ENCODE assay signal across 15 cellular contexts in the genomic region with DNA sequence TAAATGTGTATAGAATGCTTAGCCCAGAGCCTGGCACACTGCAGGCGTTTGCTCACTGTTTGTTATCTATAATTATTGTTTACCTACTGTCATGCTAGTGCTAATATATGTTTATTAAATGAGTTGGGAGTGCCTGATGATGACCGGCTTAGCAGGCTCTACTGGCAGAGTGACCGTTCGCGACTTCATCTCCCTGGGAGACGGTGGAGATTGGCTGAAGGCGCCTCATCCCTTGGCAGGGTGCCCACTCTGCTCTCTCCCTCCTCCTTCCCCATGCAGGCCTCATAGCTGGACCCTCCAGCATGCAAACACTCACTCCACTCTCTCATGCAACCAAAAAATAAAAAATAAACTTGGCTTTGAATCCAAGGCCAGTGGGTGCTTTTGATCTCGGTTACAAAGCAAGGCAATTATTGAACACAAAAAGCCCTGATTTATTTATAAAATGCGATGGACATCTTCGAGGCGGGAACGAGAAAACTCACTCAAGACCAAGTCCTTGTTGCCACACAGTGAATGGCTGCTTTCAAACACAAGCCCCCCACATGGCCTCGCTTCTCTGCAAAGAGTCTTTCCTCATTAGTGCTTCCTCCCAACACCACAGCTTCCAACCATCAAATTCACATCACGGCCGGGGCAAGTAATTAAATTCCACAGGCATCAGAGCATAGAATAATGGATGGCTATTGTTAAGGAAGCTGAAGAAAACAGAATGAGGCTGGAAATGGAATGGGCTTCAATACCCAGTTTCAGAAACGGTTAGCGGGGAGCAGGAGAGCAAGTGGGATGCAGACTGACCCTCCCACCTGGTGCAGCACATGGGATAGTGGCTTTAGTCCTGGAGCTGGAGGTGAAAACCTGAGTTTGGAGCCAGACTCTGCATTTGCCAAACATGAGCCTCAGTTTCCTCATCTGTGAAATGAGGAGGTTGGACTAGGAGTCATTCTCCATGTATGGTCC.
DNase-seq lines count a peak whose midpoint lies in the region; ATAC-seq and TF ChIP-seq lines count a peak whose summit lies in the region.
"Had no signal": no experiment of that assay in that cellular context is flagged by ENCODE, and none has a peak within 500 bp of the region (broad histone marks: within the 10 kb centered on the region; RNA-seq: fewer than 3 reads in every experiment).

No MANE protein-coding gene starts in this region.

- H3K36me3 Mint-ChIP-seq in activated CD4-positive, alpha-beta memory T cell treated with anti-CD3 and anti-CD28 coated beads, Interleukin-2, amount 10 ng/mL, durations not matched to agents 7 days and 5 days (ENCODE audit: low read depth) = no peaks in the 10 kb centered on the region

- H3K9me3 ChIP-seq in BE2C = no peaks in the 10 kb centered on the region

- intact Hi-C loops in left ventricle myocardium superior (cut with micrococcal nuclease) = no loop called here

- CTCF ChIA-PET in HEK293T (lab: Yijun Ruan, JAX) = no interaction called here
- CTCF ChIA-PET in activated CD4-positive, alpha-beta memory T cell treated with anti-CD3 and anti-CD28 coated beads, Interleukin-2, amount 10 ng/mL, durations not matched to agents 7 days and 5 days (lab: Charles Lee) = no interaction called here

- no peaks in the 10 kb centered on the region for H3K4me1 Mint-ChIP-seq in activated CD4-positive, alpha-beta memory T cell treated with anti-CD3 and anti-CD28 coated beads, Interleukin-2, amount 10 ng/mL, durations not matched to agents 7 days and 5 days

- no peaks in the 10 kb centered on the region for H3K36me3 ChIP-seq in BE2C
- H3K36me3 ChIP-seq: brain microvascular endothelial cell had no signal

- TF ChIP-seq CTCF in BE2C (IDR thresholded peaks at IDR 0.05; ENCODE audit: low read depth, low read length) = no peak

- POLR2A ChIA-PET in HEK293T (lab: Yijun Ruan, JAX) = no interaction called here
- POLR2A ChIA-PET in activated CD4-positive, alpha-beta memory T cell treated with anti-CD3 and anti-CD28 coated beads, Interleukin-2, amount 10 ng/mL, durations not matched to agents 7 days and 5 days (lab: Charles Lee) = no interaction called here

- no peaks in the 10 kb centered on the region for H3K4me1 ChIP-seq in BE2C

- no peak for ATAC-seq in left ventricle myocardium superior

- no peak overlapping the region for H3K27ac Mint-ChIP-seq in activated CD4-positive, alpha-beta memory T cell treated with anti-CD3 and anti-CD28 coated beads, Interleukin-2, amount 10 ng/mL, durations not matched to agents 7 days and 5 days

- H3K4me3 Mint-ChIP-seq in activated CD4-positive, alpha-beta memory T cell treated with anti-CD3 and anti-CD28 coated beads, Interleukin-2, amount 10 ng/mL, durations not matched to agents 7 days and 5 days = no peak overlapping the region

- H3K27me3 ChIP-seq in BE2C = no peaks in the 10 kb centered on the region
- H3K27me3 ChIP-seq: brain microvascular endothelial cell had no signal

- DNase-seq in BE2C (peak; percentile 20), NCI-H1417 treated with DMSO at 0.1 percent for 48 hours (lab: John Stamatoyannopoulos, UW) (peak; percentile 44), caudate nucleus (lab: John Stamatoyannopoulos, UW) (peak in 48 of 61 donors; percentile 12 to 89 (median 50)), midbrain (lab: John Stamatoyannopoulos, UW) (peak; percentile 67), AG08395 (ENCODE audit: low spot score) (no peak), HEK293T (ENCODE audit: extremely low spot score) (no peak), left ventricle myocardium superior (no peak)
- DNase-seq in activated CD4-positive, alpha-beta memory T cell treated with anti-CD3 and anti-CD28 coated beads, Interleukin-2, amount 10 ng/mL, durations not matched to agents 7 days and 5 days = no peak
- DNase-seq: AML-193; brain microvascular endothelial cell; mesenchymal stem cell; MV-4-11; stimulated activated CD4-positive, alpha-beta T cell treated with anti-CD3 and anti-CD28 coated beads, Interleukin-4, amount 100 ng/mL, for 24 hours; stimulated activated naive CD4-positive, alpha-beta T cell; SW 1271 had no signal

- H3K9me3 Mint-ChIP-seq in activated CD4-positive, alpha-beta memory T cell treated with anti-CD3 and anti-CD28 coated beads, Interleukin-2, amount 10 ng/mL, durations not matched to agents 7 days and 5 days = no peaks in the 10 kb centered on the region

- peaks cover 5% of the 10 kb centered on the region for H3K27me3 Mint-ChIP-seq in activated CD4-positive, alpha-beta memory T cell treated with anti-CD3 and anti-CD28 coated beads, Interleukin-2, amount 10 ng/mL, durations not matched to agents 7 days and 5 days

- peak overlapping the region; percentile 83 for H3K27ac ChIP-seq in caudate nucleus (ENCODE audit: low read depth, low read length)
- H3K27ac ChIP-seq: brain microvascular endothelial cell had no signal

- no peak overlapping the region for H3K4me3 ChIP-seq in BE2C (ENCODE audit: low read depth, low read length)

TF ChIP-seq in HEK293T, 16 proteins besides CTCF, POLR2A, EP300 and RAD21:
- TF ChIP-seq BHLHE40 (IDR thresholded peaks at IDR 0.05; ENCODE audit: borderline replicate concordance) (no peak), ZNF384 (IDR thresholded peaks at IDR 0.05) (no peak)

Comparison
In these comparisons a context has a peak if more than half of its experiments do, and no peak if none do; other contexts are left out.
1. DNase-seq: peak in BE2C (single experiment), NCI-H1417 treated with DMSO at 0.1 percent for 48 hours (single experiment), caudate nucleus (48 of 61) and midbrain (single experiment); none in AG08395 (single experiment), HEK293T (single experiment), left ventricle myocardium superior (single experiment) and activated CD4-positive, alpha-beta memory T cell treated with anti-CD3 and anti-CD28 coated beads, Interleukin-2, amount 10 ng/mL, durations not matched to agents 7 days and 5 days (single experiment).